22 cellular contexts compared by ENCODE assay signal in the genomic region with DNA sequence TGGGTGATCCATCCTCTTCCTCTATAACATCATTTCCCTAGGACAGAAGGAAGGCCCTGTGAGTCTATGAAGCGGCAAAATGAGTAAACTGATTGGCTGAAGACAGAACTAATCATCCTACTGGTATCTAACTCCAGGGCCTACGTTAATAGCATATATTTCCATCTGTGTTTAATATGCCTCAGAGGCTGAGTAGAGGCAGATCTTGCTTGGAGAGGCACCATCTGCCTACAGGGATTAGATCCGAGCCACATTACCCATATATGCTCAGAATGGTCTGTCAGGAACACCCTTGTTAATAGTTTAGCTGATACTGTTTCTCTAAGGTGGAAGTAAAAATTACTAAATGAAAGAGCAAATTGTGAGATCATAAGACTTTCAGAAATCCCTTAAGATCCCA. TPM values are rescaled to one million over a fixed set of nuclear protein-coding genes. Genes with fewer than 3 reads are reported as not detected.
"Had no signal": no experiment of that assay in that cellular context is flagged by ENCODE, and none has a peak within 500 bp of the region (broad histone marks: within the 10 kb centered on the region; RNA-seq: fewer than 3 reads in every experiment).

No MANE protein-coding gene starts in this region.

- H3K4me3 Mint-ChIP-seq: activated CD4-positive, alpha-beta T cell treated with anti-CD3 and anti-CD28 coated beads, Interleukin-2, amount 10 ng/mL, durations not matched to agents 7 days and 5 days; activated naive CD4-positive, alpha-beta T cell treated with anti-CD3 and anti-CD28 coated beads for 36 hours; activated T-helper 17 cell treated with anti-CD3 and anti-CD28 coated beads, Interleukin-2, amount 50 U/mL, for 72 hours; dendritic cell treated with granulocyte-macrophage colony-stimulating factor and Interleukin-4, amounts not matched to agents 40 ng/mL and 50 ng/mL, for 4 days had no signal

- H3K27me3 ChIP-seq: cardiac muscle cell, gastroesophageal sphincter, heart left ventricle, suprapubic skin, transverse colon, uterus had no signal

- DNase-seq: activated CD4-positive, alpha-beta T cell treated with anti-CD3 and anti-CD28 coated beads, Interleukin-2, amount 10 ng/mL, durations not matched to agents 7 days and 5 days; activated naive CD4-positive, alpha-beta T cell treated with anti-CD3 and anti-CD28 coated beads for 36 hours; amniotic stem cell; effector CD8-positive, alpha-beta T cell; kidney; left ventricle myocardium inferior; mammary epithelial cell; midbrain; occipital lobe; stimulated activated CD8-positive, alpha-beta memory T cell treated with anti-CD3 and anti-CD28 coated beads, Interleukin-4, amount 100 ng/mL, for 48 hours; stimulated activated naive CD4-positive, alpha-beta T cell treated with Interleukin-2 at 50 U/mL for 16 hours; T-helper 9 cell; transverse colon; uterus had no signal

- H3K4me1 ChIP-seq: heart left ventricle, suprapubic skin, uterus had no signal

- H3K9me3 ChIP-seq: gastroesophageal sphincter, heart left ventricle, left ventricle myocardium inferior, suprapubic skin, transverse colon, uterus had no signal

- H3K27ac ChIP-seq: cardiac muscle cell, gastroesophageal sphincter, heart left ventricle, left ventricle myocardium inferior, suprapubic skin, transverse colon, uterus had no signal

- H3K27me3 Mint-ChIP-seq: activated CD4-positive, alpha-beta T cell treated with anti-CD3 and anti-CD28 coated beads, Interleukin-2, amount 10 ng/mL, durations not matched to agents 7 days and 5 days; activated T-helper 17 cell treated with anti-CD3 and anti-CD28 coated beads, Interleukin-2, amount 50 U/mL, for 72 hours; progenitor cell of endocrine pancreas had no signal

- H3K9me3 Mint-ChIP-seq: activated CD4-positive, alpha-beta T cell treated with anti-CD3 and anti-CD28 coated beads, Interleukin-2, amount 10 ng/mL, durations not matched to agents 7 days and 5 days; activated naive CD4-positive, alpha-beta T cell treated with anti-CD3 and anti-CD28 coated beads for 36 hours; activated T-helper 17 cell treated with anti-CD3 and anti-CD28 coated beads, Interleukin-2, amount 50 U/mL, for 72 hours; dendritic cell treated with granulocyte-macrophage colony-stimulating factor and Interleukin-4, amounts not matched to agents 40 ng/mL and 50 ng/mL, for 4 days had no signal

- H3K36me3 ChIP-seq: cardiac muscle cell, gastroesophageal sphincter, suprapubic skin, uterus had no signal

- H3K4me3 ChIP-seq: cardiac muscle cell, gastroesophageal sphincter, heart left ventricle, left ventricle myocardium inferior, suprapubic skin, transverse colon, uterus had no signal

- ATAC-seq: activated T-helper 17 cell treated with anti-CD3 and anti-CD28 coated beads, Interleukin-2, amount 50 U/mL, for 72 hours; esophagus mucosa; gastroesophageal sphincter; heart left ventricle had no signal

- H3K27ac Mint-ChIP-seq: activated CD4-positive, alpha-beta T cell treated with anti-CD3 and anti-CD28 coated beads, Interleukin-2, amount 10 ng/mL, durations not matched to agents 7 days and 5 days; activated T-helper 17 cell treated with anti-CD3 and anti-CD28 coated beads, Interleukin-2, amount 50 U/mL, for 72 hours; dendritic cell treated with granulocyte-macrophage colony-stimulating factor and Interleukin-4, amounts not matched to agents 40 ng/mL and 50 ng/mL, for 4 days; progenitor cell of endocrine pancreas had no signal

RNA-seq across cellular contexts. Expression of gene FOXJ1, which starts 13.2 kb away (rescaled TPM):
- total RNA-seq: esophagus mucosa, gastroesophageal sphincter, heart left ventricle, left ventricle myocardium inferior, mammary epithelial cell had no signal
- polyA plus RNA-seq: heart left ventricle, mammary epithelial cell had no signal
